Comparison of ENCODE assay signal across 15 cellular contexts in the genomic region with DNA sequence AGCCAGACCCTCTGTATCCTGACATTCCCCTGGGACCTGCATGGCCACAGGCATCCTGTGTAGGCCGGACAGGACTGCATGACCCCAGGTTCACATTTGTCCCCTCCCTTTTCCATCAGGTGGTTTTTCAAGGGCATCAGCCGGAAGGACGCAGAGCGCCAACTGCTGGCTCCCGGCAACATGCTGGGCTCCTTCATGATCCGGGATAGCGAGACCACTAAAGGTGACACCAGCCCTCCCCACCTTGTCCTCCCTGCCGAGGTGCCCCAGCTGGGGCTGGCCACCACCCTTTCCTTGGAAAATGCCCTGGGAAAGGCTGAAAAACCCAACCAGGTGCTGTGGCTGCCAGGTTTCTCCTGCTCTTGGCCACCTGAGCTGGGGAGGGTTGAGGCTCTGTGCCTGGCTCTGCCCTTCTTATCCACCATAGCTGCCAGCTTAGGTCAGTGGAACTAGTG. TPM values are rescaled to one million over a fixed set of nuclear protein-coding genes. Genes with fewer than 3 reads are reported as not detected.
DNase-seq lines count a peak whose midpoint lies in the region; ATAC-seq and TF ChIP-seq lines count a peak whose summit lies in the region.
"Had no signal": no experiment of that assay in that cellular context is flagged by ENCODE, and none has a peak within 500 bp of the region (broad histone marks: within the 10 kb centered on the region; RNA-seq: fewer than 3 reads in every experiment).

No MANE protein-coding gene starts in this region.

- no peaks in the 10 kb centered on the region for H3K9me3 Mint-ChIP-seq in GM23338
- no peaks in the 10 kb centered on the region for H3K9me3 Mint-ChIP-seq in naive thymus-derived CD8-positive, alpha-beta T cell
- H3K9me3 Mint-ChIP-seq: CD8-positive, alpha-beta T cell had no signal

- peaks cover 4% of the 10 kb centered on the region for H3K27me3 Mint-ChIP-seq in GM23338 (ENCODE audit: insufficient read depth, low read depth, poor library complexity)
- H3K27me3 Mint-ChIP-seq in naive thymus-derived CD8-positive, alpha-beta T cell: peaks cover 6 to 41% (median 23%) of the 10 kb centered on the region in 5 donors

- H3K27ac Mint-ChIP-seq in GM23338: no peak overlapping the region
- H3K27ac Mint-ChIP-seq in naive thymus-derived CD8-positive, alpha-beta T cell: no peak overlapping the region
- H3K27ac Mint-ChIP-seq: CD8-positive, alpha-beta T cell had no signal

- H3K79me1 ChIP-seq in mesendoderm (ENCODE audit: low read length): no peaks in the 10 kb centered on the region

- 0 out of 2 replicates have a peak, but pooled peaks cover 4% of the 10 kb centered on the region for H3K9me2 ChIP-seq in GM23338 (ENCODE audit: insufficient read depth)

- WGBS in mesendoderm (ENCODE audit: extremely low coverage, insufficient coverage, low lambda C conversion rate): no CpG with 5 or more reads among the region's 8 CpGs

- H3K27me3 ChIP-seq in GM23338 (ENCODE audit: insufficient read depth): no peaks in the 10 kb centered on the region
- no peaks in the 10 kb centered on the region for H3K27me3 ChIP-seq in mesendoderm (ENCODE audit: insufficient read depth, low read length, poor library complexity)

- no peak overlapping the region for H3K4me3 ChIP-seq in AG09309 (ENCODE audit: control insufficient read depth, low read depth, low read length)
- H3K4me3 ChIP-seq in GM23338: no peak overlapping the region
- H3K4me3 ChIP-seq in mesendoderm (ENCODE audit: low read length): no peak overlapping the region
- H3K4me3 ChIP-seq: SJCRH30 had no signal

- H2BK5ac ChIP-seq in mesendoderm (ENCODE audit: low read length): no peak overlapping the region

- H3F3A ChIP-seq in GM23338 (replicated peaks; ENCODE audit: low read depth): no peaks in the 10 kb centered on the region

- H3K36me3 ChIP-seq in GM23338 (ENCODE audit: insufficient read depth): no peaks in the 10 kb centered on the region
- H3K36me3 ChIP-seq in mesendoderm (ENCODE audit: control insufficient read depth, insufficient read depth, low read length): no peaks in the 10 kb centered on the region
- H3K36me3 ChIP-seq: SJCRH30 had no signal

- no peaks in the 10 kb centered on the region for H4K20me1 ChIP-seq in GM23338 (replicated peaks; ENCODE audit: insufficient read depth)

- H3K79me2 ChIP-seq in GM23338 (replicated peaks; ENCODE audit: insufficient read depth) (no peaks in the 10 kb centered on the region), mesendoderm (ENCODE audit: control insufficient read depth, insufficient read depth, low read length) (no peaks in the 10 kb centered on the region)

- no peak overlapping the region for H4K8ac ChIP-seq in mesendoderm (ENCODE audit: low read depth, low read length)

- no peak overlapping the region for H3K4me3 Mint-ChIP-seq in GM23338
- H3K4me3 Mint-ChIP-seq in naive thymus-derived CD8-positive, alpha-beta T cell: no peak overlapping the region
- H3K4me3 Mint-ChIP-seq: CD8-positive, alpha-beta T cell had no signal

- H3K56ac ChIP-seq in mesendoderm (ENCODE audit: low read length): no peak overlapping the region

- no peaks in the 10 kb centered on the region for H3K4me1 ChIP-seq in GM23338 (ENCODE audit: insufficient read depth)
- H3K4me1 ChIP-seq in mesendoderm (ENCODE audit: control insufficient read depth, low read depth, low read length): no peaks in the 10 kb centered on the region
- H3K4me1 ChIP-seq: SJCRH30 had no signal

- H3K4me2 ChIP-seq in GM23338: no peak overlapping the region
- no peak overlapping the region for H3K4me2 ChIP-seq in mesendoderm (ENCODE audit: low read length)

- H3K4me1 Mint-ChIP-seq in GM23338: no peaks in the 10 kb centered on the region
- peaks cover 0 to 2% (median 0%) of the 10 kb centered on the region in 4 donors for H3K4me1 Mint-ChIP-seq in naive thymus-derived CD8-positive, alpha-beta T cell

- no peaks in the 10 kb centered on the region; the same call in 2 of the 3 replicates for H3K36me3 Mint-ChIP-seq in GM23338 (ENCODE audit: low read depth)
- H3K36me3 Mint-ChIP-seq in naive thymus-derived CD8-positive, alpha-beta T cell: no peaks in the 10 kb centered on the region
- H3K36me3 Mint-ChIP-seq: CD8-positive, alpha-beta T cell had no signal

- POLR2A ChIA-PET in naive thymus-derived CD8-positive, alpha-beta T cell (lab: Charles Lee): no interaction called here

- H3K27ac ChIP-seq in GM23338 (ENCODE audit: low read depth) (no peak overlapping the region), mesendoderm (ENCODE audit: low read depth, low read length) (no peak overlapping the region)
- H3K27ac ChIP-seq: SJCRH30 had no signal

- H3K4ac ChIP-seq in mesendoderm (ENCODE audit: low read depth, low read length): no peak overlapping the region

- H3K9ac ChIP-seq in mesendoderm (ENCODE audit: low read length): no peak overlapping the region

- peak; percentile 46 for ATAC-seq in GM23338
- ATAC-seq in naive thymus-derived CD8-positive, alpha-beta T cell: no peak
- ATAC-seq: CD8-positive, alpha-beta T cell had no signal

- H2BK120ac ChIP-seq in mesendoderm (ENCODE audit: low read depth, low read length): no peak overlapping the region

- H4K5ac ChIP-seq in mesendoderm (ENCODE audit: low read length): no peak overlapping the region

- H3K23ac ChIP-seq in mesendoderm (ENCODE audit: low read length): no peak overlapping the region

- H2BK15ac ChIP-seq in mesendoderm (replicated peaks; ENCODE audit: low read depth): no peak overlapping the region

- peak; percentile 3 for TF ChIP-seq CTCF in AG09309 (IDR thresholded peaks at IDR 0.05; ENCODE audit: control insufficient read depth, insufficient read depth, low read depth, low read length, missing control alignments)
- peak; percentile 24 to 63; a peak in 3 of 4 replicates for TF ChIP-seq CTCF in GM23338 (conservative IDR thresholded peaks at IDR 0.05; ENCODE audit: low read depth in 2 of 2)

- no peak overlapping the region for H3K18ac ChIP-seq in mesendoderm (ENCODE audit: low read length)

- H2AFZ ChIP-seq in GM23338: peak overlapping the region; percentile 79; the same call in 1 of the 2 replicates

- H2AK5ac ChIP-seq in mesendoderm (ENCODE audit: low read length): no peak overlapping the region

- DNase-seq in AG09309 (ENCODE audit: low read depth) (no peak), GM23338 (ENCODE audit: low spot score) (peak; percentile 45), SHP77 treated with DMSO at 0.1 percent for 48 hours (lab: John Stamatoyannopoulos, UW) (peak; percentile 12), mesendoderm (peak; percentile 8), NCI-H345 (lab: John Stamatoyannopoulos, UW) (no peak), NCI-H774 (lab: John Stamatoyannopoulos, UW) (no peak)
- no peak for DNase-seq in naive thymus-derived CD8-positive, alpha-beta T cell
- DNase-seq: CD8-positive, alpha-beta T cell; GOT3; NCI-H1048; NCI-H1694 treated with DMSO at 0.1 percent for 48 hours; NCI-H446 treated with DMSO at 0.1 percent for 48 hours; NCI-H748 treated with DMSO at 0.1 percent for 48 hours; SJCRH30 had no signal

TF ChIP-seq in GM23338, 12 proteins besides CTCF, POLR2A, EP300 and RAD21 (continues in another document):
- TF ChIP-seq ZNF331 (CRISPR knock-in tag; IDR thresholded peaks at IDR 0.05; ENCODE audit: low read depth): no peak

RNA-seq across cellular contexts. Expression of a gene that starts 27.6 kb away (rescaled TPM):
- total RNA-seq in GM23338 (2014; rRNA removed; shearing (Covaris generic)): 0.97 and 1.2 TPM in 2 replicates
- 0.43 TPM in 1 of 2 replicates, not detected in the other for polyA plus RNA-seq in GM23338 (2016; fragmentation: Nextera tagmentation; extraction: Ambion mirVana)
- 0.07 TPM for polyA plus RNA-seq in mesendoderm (2013, experiment 1 of 2)
- 0.15 TPM for polyA plus RNA-seq in mesendoderm (2013, experiment 2 of 2)
- under 1 TPM; 0.71 to 0.86 TPM for total RNA-seq in naive thymus-derived CD8-positive, alpha-beta T cell
- under 1 TPM in 2 of 3 donors, not detected in 1; 0.24 to 0.35 TPM for polyA plus RNA-seq in naive thymus-derived CD8-positive, alpha-beta T cell
- total RNA-seq: RPMI7951, SJCRH30 had no signal

RNA-seq across cellular contexts. Expression of a gene that starts 29.8 kb away (rescaled TPM):
- total RNA-seq in GM23338 (2014; rRNA removed; shearing (Covaris generic)): 47.5 and 52.6 TPM in 2 replicates
- 20.3 and 20.4 TPM in 2 replicates for polyA plus RNA-seq in GM23338 (2016; fragmentation: Nextera tagmentation; extraction: Ambion mirVana)
- polyA plus RNA-seq in mesendoderm (2013, experiment 1 of 2): 31.3 TPM
- polyA plus RNA-seq in mesendoderm (2013, experiment 2 of 2): 33.4 TPM
- 10 to 100 TPM; 42.6 to 44.3 TPM for total RNA-seq in naive thymus-derived CD8-positive, alpha-beta T cell
- polyA plus RNA-seq in naive thymus-derived CD8-positive, alpha-beta T cell: 10 to 100 TPM; 31.5 to 43.4 (median 33.3) TPM

Comparison
In these comparisons a context has a peak if more than half of its experiments do, and no peak if none do; other contexts are left out.
1. DNase-seq: peak in GM23338 (single experiment), SHP77 treated with DMSO at 0.1 percent for 48 hours (single experiment) and mesendoderm (single experiment); none in AG09309 (single experiment), NCI-H345 (single experiment), NCI-H774 (single experiment) and naive thymus-derived CD8-positive, alpha-beta T cell (0 of 10).